Comparison of ENCODE assay signal across 7 cellular contexts in the genomic region with DNA sequence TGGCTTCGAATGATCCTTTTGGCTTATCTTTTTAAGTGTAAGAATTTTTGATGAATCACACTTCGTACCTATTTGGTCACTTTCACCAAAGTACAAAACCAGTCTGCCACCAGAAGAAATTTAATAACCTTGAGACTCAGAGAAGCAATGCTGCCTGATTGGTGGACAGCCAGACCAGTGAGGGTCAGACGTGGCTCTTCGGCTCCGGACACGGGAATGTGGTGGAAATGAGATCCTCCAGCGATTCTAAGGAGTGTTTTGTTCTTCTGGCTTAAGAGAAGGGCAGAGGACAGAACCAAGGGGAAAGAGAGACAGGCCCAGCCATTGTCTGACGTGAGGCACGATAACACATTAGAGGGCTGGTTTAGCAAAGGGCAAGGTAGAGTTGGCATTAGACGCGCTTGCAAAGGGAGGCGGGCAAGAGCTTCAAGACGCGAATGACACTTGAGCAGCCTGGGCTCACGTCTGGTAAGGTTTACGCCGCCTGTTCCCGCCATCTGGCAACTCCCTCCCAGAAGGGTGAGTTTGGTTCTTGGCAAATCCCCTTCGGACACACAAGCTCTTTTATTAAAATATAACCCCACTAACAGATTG. TPM values are rescaled to one million over a fixed set of nuclear protein-coding genes. Genes with fewer than 3 reads are reported as not detected.
DNase-seq lines count a peak whose midpoint lies in the region; TF ChIP-seq lines count a peak whose summit lies in the region.

No MANE protein-coding gene starts in this region.

- peak overlapping the region in 4 of 5 donors; percentile 58 to 65 (median 62) for H3K9ac ChIP-seq in subcutaneous abdominal adipose tissue (ENCODE audit: low read length in 5 of 5)

- DNase-seq in NCI-H2107 (lab: John Stamatoyannopoulos, UW): peak; percentile 80
- no peak for DNase-seq in astrocyte of the cerebellum (ENCODE audit: low read depth)
- DNase-seq in kidney epithelial cell (ENCODE audit: low read depth): no peak
- no peak for DNase-seq in HuH-7 (ENCODE audit: low spot score)

- POLR2A ChIA-PET in HEK293 (lab: Yijun Ruan, JAX): interaction anchor here (0.5 to 2.6 kb wide), 26 partner anchors 9 to 1255 kb away, joined by 3 to 33 read pairs (median 4); partner anchors contain the start of genes DYNLT1, EZR and RSPH3

- in situ Hi-C loops in astrocyte of the cerebellum (cut with HindIII; ENCODE audit: low sequenced_read_pairs): no loop called here

- H3K36me3 ChIP-seq in HEK293 (ENCODE audit: control insufficient read depth in 2 of 2, insufficient read depth in 1 of 2, low read length in 2 of 2): no peaks in the 10 kb centered on the region
- no peaks in the 10 kb centered on the region for H3K36me3 ChIP-seq in kidney epithelial cell (ENCODE audit: control insufficient read depth, insufficient read depth, low read length)
- no peaks in the 10 kb centered on the region for H3K36me3 ChIP-seq in subcutaneous abdominal adipose tissue (ENCODE audit: control insufficient read depth in 5 of 5, insufficient read depth in 5 of 5, low read length in 5 of 5)

- H3K4me3 ChIP-seq in GM08714 (ENCODE audit: low read length) (peak overlapping the region; percentile 43; the same call in 1 of the 2 replicates), HEK293 (ENCODE audit: low read depth, low read length) (peak overlapping the region; percentile 37), astrocyte of the cerebellum (ENCODE audit: low read depth, low read length) (peak overlapping the region; percentile 51), kidney epithelial cell (ENCODE audit: low read depth, low read length) (peak overlapping the region; percentile 35), subcutaneous abdominal adipose tissue (ENCODE audit: low read depth in 1 of 5, low read length in 5 of 5) (peak overlapping the region; percentile 56 to 83 (median 72))

- H3K27ac ChIP-seq in HEK293 (ENCODE audit: extremely low read depth, low read depth, low read length) (peak overlapping the region; percentile 69), subcutaneous abdominal adipose tissue (ENCODE audit: low read depth, low read length) (peak overlapping the region; percentile 75)

- no peaks in the 10 kb centered on the region for H3K4me1 ChIP-seq in HEK293 (ENCODE audit: control insufficient read depth, insufficient read depth, low read length)
- H3K4me1 ChIP-seq in subcutaneous abdominal adipose tissue (ENCODE audit: control insufficient read depth in 5 of 5, insufficient read depth in 5 of 5, low read length in 5 of 5): peaks cover 3 to 11% (median 10%) of the 10 kb centered on the region in 5 donors

- TF ChIP-seq CTCF in HEK293 (tag by site-specific recombination; IDR thresholded peaks at IDR 0.05): no peak
- no peak for TF ChIP-seq CTCF in astrocyte of the cerebellum (IDR thresholded peaks at IDR 0.05; ENCODE audit: low read depth, low read length, missing control alignments)
- TF ChIP-seq CTCF in kidney epithelial cell (IDR thresholded peaks at IDR 0.05; ENCODE audit: insufficient read depth, low read length, poor library complexity, severe bottlenecking): no peak

- CTCF ChIA-PET in HEK293 (lab: Yijun Ruan, JAX): interaction anchor here (0.5 to 2.2 kb wide), 7 partner anchors 17 to 178 kb away, joined by 3 to 6 read pairs (median 3); no protein-coding TSS in a partner anchor

- no peaks in the 10 kb centered on the region for H3K9me3 ChIP-seq in HEK293 (ENCODE audit: control insufficient read depth, insufficient read depth, low read depth, low read length)
- H3K9me3 ChIP-seq in subcutaneous abdominal adipose tissue (ENCODE audit: control insufficient read depth in 5 of 5, low read length in 5 of 5): no peaks in the 10 kb centered on the region

- no peaks in the 10 kb centered on the region for H3K27me3 ChIP-seq in kidney epithelial cell (ENCODE audit: control insufficient read depth, insufficient read depth, low read length)
- no peaks in the 10 kb centered on the region for H3K27me3 ChIP-seq in subcutaneous abdominal adipose tissue (ENCODE audit: control insufficient read depth in 5 of 5, insufficient read depth in 4 of 5, low read length in 5 of 5)

TF ChIP-seq in HEK293, 187 proteins besides CTCF, POLR2A, EP300 and RAD21 (continues in another document):
- 0 out of 2 replicates have a peak, but pooled peaks have one; percentile 9 for TF ChIP-seq ZNF394 (tag by site-specific recombination; IDR thresholded peaks at IDR 0.05; ENCODE audit: borderline replicate concordance)
- TF ChIP-seq FEZF1 (tag by site-specific recombination; IDR thresholded peaks at IDR 0.05): no peak
- TF ChIP-seq ZFP69B (tag by site-specific recombination; IDR thresholded peaks at IDR 0.05): 0 out of 2 replicates have a peak, but pooled peaks have one; percentile 31
- peak; percentile 66 for TF ChIP-seq ZBTB10 (tag by site-specific recombination; IDR thresholded peaks at IDR 0.05)
- TF ChIP-seq GLIS1 (tag by site-specific recombination; IDR thresholded peaks at IDR 0.05): no peak
- TF ChIP-seq HOXA7 (CRISPR knock-in tag; IDR thresholded peaks at IDR 0.05; ENCODE audit: borderline replicate concordance): no peak
- TF ChIP-seq ZNF341 (tag by site-specific recombination; IDR thresholded peaks at IDR 0.05; ENCODE audit: low read depth): peak; percentile 64; the same call in 1 of the 2 replicates
- TF ChIP-seq, protein P1, sequence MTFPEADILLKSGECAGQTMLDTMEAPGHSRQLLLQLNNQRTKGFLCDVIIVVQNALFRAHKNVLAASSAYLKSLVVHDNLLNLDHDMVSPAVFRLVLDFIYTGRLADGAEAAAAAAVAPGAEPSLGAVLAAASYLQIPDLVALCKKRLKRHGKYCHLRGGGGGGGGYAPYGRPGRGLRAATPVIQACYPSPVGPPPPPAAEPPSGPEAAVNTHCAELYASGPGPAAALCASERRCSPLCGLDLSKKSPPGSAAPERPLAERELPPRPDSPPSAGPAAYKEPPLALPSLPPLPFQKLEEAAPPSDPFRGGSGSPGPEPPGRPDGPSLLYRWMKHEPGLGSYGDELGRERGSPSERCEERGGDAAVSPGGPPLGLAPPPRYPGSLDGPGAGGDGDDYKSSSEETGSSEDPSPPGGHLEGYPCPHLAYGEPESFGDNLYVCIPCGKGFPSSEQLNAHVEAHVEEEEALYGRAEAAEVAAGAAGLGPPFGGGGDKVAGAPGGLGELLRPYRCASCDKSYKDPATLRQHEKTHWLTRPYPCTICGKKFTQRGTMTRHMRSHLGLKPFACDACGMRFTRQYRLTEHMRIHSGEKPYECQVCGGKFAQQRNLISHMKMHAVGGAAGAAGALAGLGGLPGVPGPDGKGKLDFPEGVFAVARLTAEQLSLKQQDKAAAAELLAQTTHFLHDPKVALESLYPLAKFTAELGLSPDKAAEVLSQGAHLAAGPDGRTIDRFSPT (tag by site-specific recombination; IDR thresholded peaks at IDR 0.05): peak; percentile 79
- 0 out of 2 replicates have a peak, but pooled peaks have one; percentile 38 for TF ChIP-seq ZNF391 (tag by site-specific recombination; IDR thresholded peaks at IDR 0.05; ENCODE audit: borderline replicate concordance, low read depth)
- peak; percentile 21; the same call in 1 of the 2 replicates for TF ChIP-seq ZNF792 (tag by site-specific recombination; IDR thresholded peaks at IDR 0.05)
- no peak for TF ChIP-seq ZNF16 (tag by site-specific recombination; IDR thresholded peaks at IDR 0.05; ENCODE audit: low read depth)
- TF ChIP-seq, protein P2, sequence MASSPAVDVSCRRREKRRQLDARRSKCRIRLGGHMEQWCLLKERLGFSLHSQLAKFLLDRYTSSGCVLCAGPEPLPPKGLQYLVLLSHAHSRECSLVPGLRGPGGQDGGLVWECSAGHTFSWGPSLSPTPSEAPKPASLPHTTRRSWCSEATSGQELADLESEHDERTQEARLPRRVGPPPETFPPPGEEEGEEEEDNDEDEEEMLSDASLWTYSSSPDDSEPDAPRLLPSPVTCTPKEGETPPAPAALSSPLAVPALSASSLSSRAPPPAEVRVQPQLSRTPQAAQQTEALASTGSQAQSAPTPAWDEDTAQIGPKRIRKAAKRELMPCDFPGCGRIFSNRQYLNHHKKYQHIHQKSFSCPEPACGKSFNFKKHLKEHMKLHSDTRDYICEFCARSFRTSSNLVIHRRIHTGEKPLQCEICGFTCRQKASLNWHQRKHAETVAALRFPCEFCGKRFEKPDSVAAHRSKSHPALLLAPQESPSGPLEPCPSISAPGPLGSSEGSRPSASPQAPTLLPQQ (tag by site-specific recombination; IDR thresholded peaks at IDR 0.05): peak; percentile 53; the same call in 1 of the 2 replicates
- TF ChIP-seq ZNF366 (tag by site-specific recombination; conservative IDR thresholded peaks at IDR 0.05): peak; percentile 69; the same call in 1 of the 2 replicates
- TF ChIP-seq ZNF324 (tag by site-specific recombination; IDR thresholded peaks at IDR 0.05): peak; percentile 39; the same call in 1 of the 2 replicates
- TF ChIP-seq ZNF660 (tag by site-specific recombination; IDR thresholded peaks at IDR 0.05): 0 out of 2 replicates have a peak, but pooled peaks have one; percentile 15
- no peak for TF ChIP-seq SP2 (tag by site-specific recombination; IDR thresholded peaks at IDR 0.05)
- peak; percentile 54; the same call in 1 of the 2 replicates for TF ChIP-seq ZSCAN23 (tag by site-specific recombination; IDR thresholded peaks at IDR 0.05)

RNA-seq across cellular contexts. Expression of gene EZR, which starts 49.9 kb away (rescaled TPM):
- total RNA-seq in kidney epithelial cell: 259 and 277 TPM in 2 replicates
